Comparison of ENCODE assay signal across 1 cellular context in genomic region chr17:65750678-65751077, GRCh38.
TF ChIP-seq lines count a peak whose summit lies in the region.

No MANE protein-coding gene starts in this region.

TF ChIP-seq in HEK293, 187 proteins besides CTCF, POLR2A, EP300 and RAD21 (continued from another document and continues in another):
- TF ChIP-seq ZNF184 (tag by site-specific recombination; IDR thresholded peaks at IDR 0.05) (0 out of 2 replicates have a peak, but pooled peaks have one; percentile 31), YY2 (tag by site-specific recombination; IDR thresholded peaks at IDR 0.05) (no peak), ZNF404 (tag by site-specific recombination; IDR thresholded peaks at IDR 0.05) (no peak), ZBTB44 (tag by site-specific recombination; IDR thresholded peaks at IDR 0.05) (no peak), SCRT1 (tag by site-specific recombination; IDR thresholded peaks at IDR 0.05; ENCODE audit: borderline replicate concordance) (no peak), ZNF274 (IDR thresholded peaks at IDR 0.05; ENCODE audit: low read length) (no peak), ZNF274 (tag by site-specific recombination; IDR thresholded peaks at IDR 0.05; ENCODE audit: borderline replicate concordance) (no peak), OSR2 (tag by site-specific recombination; IDR thresholded peaks at IDR 0.05) (peak; percentile 51; the same call in 1 of the 2 replicates), ZNF202 (tag by site-specific recombination; IDR thresholded peaks at IDR 0.05; ENCODE audit: borderline replicate concordance) (no peak), ZNF654 (tag by site-specific recombination; IDR thresholded peaks at IDR 0.05; ENCODE audit: low read depth) (no peak), ZNF398 (tag by site-specific recombination; IDR thresholded peaks at IDR 0.05) (no peak), AEBP2 (tag by site-specific recombination; IDR thresholded peaks at IDR 0.05; ENCODE audit: borderline replicate concordance) (no peak), ZNF175 (tag by site-specific recombination; IDR thresholded peaks at IDR 0.05) (no peak), ZBTB21 (tag by site-specific recombination; IDR thresholded peaks at IDR 0.05) (peak; percentile 58; the same call in 1 of the 2 replicates), ZNF701 (tag by site-specific recombination; IDR thresholded peaks at IDR 0.05) (no peak), ZBTB8A (tag by site-specific recombination; IDR thresholded peaks at IDR 0.05) (peak; percentile 45; the same call in 1 of the 2 replicates), SETDB1 (IDR thresholded peaks at IDR 0.05; ENCODE audit: insufficient read length, low read length) (no peak), ZNF114 (tag by site-specific recombination; IDR thresholded peaks at IDR 0.05) (no peak), IKZF3 (tag by site-specific recombination; IDR thresholded peaks at IDR 0.05) (no peak), ZNF221 (tag by site-specific recombination; IDR thresholded peaks at IDR 0.05; ENCODE audit: borderline replicate concordance) (no peak), BCL11A (tag by site-specific recombination; IDR thresholded peaks at IDR 0.05; ENCODE audit: low read depth) (no peak), GFI1B (tag by site-specific recombination; IDR thresholded peaks at IDR 0.05) (no peak), ZNF785 (tag by site-specific recombination; IDR thresholded peaks at IDR 0.05) (no peak), ZNF140 (tag by site-specific recombination; IDR thresholded peaks at IDR 0.05) (no peak), ZNF707 (tag by site-specific recombination; IDR thresholded peaks at IDR 0.05) (no peak), ZNF555 (tag by site-specific recombination; conservative IDR thresholded peaks at IDR 0.05) (no peak), ZNF433 (tag by site-specific recombination; IDR thresholded peaks at IDR 0.05; ENCODE audit: low read depth) (no peak), ZBTB17 (tag by site-specific recombination; IDR thresholded peaks at IDR 0.05) (peak; percentile 52; the same call in 1 of the 2 replicates), ZNF626 (tag by site-specific recombination; IDR thresholded peaks at IDR 0.05) (no peak), ZNF138 (tag by site-specific recombination; IDR thresholded peaks at IDR 0.05; ENCODE audit: borderline replicate concordance) (no peak), ZNF473 (tag by site-specific recombination; IDR thresholded peaks at IDR 0.05) (no peak), ZNF692 (tag by site-specific recombination; IDR thresholded peaks at IDR 0.05) (no peak), HIC1 (tag by site-specific recombination; IDR thresholded peaks at IDR 0.05) (no peak), ZNF521 (tag by site-specific recombination; IDR thresholded peaks at IDR 0.05) (no peak), KLF1 (tag by site-specific recombination; IDR thresholded peaks at IDR 0.05) (peak; percentile 94), ZNF174 (tag by site-specific recombination; IDR thresholded peaks at IDR 0.05) (no peak), PATZ1 (tag by site-specific recombination; IDR thresholded peaks at IDR 0.05) (0 out of 2 replicates have a peak, but pooled peaks have one; percentile 25), ZIC2 (tag by site-specific recombination; IDR thresholded peaks at IDR 0.05) (no peak), ZSCAN4 (tag by site-specific recombination; IDR thresholded peaks at IDR 0.05) (no peak), ZNF670 (tag by site-specific recombination; IDR thresholded peaks at IDR 0.05; ENCODE audit: low read depth) (no peak), ZNF600 (tag by site-specific recombination; IDR thresholded peaks at IDR 0.05) (no peak), EGR2 (tag by site-specific recombination; IDR thresholded peaks at IDR 0.05; ENCODE audit: low read depth) (no peak), KLF16 (tag by site-specific recombination; IDR thresholded peaks at IDR 0.05) (0 out of 2 replicates have a peak, but pooled peaks have one; percentile 47), ZNF18 (tag by site-specific recombination; IDR thresholded peaks at IDR 0.05) (no peak), YY1 (tag by site-specific recombination; IDR thresholded peaks at IDR 0.05) (no peak), REST (tag by site-specific recombination; IDR thresholded peaks at IDR 0.05) (no peak), ZSCAN30 (tag by site-specific recombination; IDR thresholded peaks at IDR 0.05) (no peak), ZNF639 (tag by site-specific recombination; IDR thresholded peaks at IDR 0.05) (no peak)
